1 cellular context compared by ENCODE assay signal in the genomic region with DNA sequence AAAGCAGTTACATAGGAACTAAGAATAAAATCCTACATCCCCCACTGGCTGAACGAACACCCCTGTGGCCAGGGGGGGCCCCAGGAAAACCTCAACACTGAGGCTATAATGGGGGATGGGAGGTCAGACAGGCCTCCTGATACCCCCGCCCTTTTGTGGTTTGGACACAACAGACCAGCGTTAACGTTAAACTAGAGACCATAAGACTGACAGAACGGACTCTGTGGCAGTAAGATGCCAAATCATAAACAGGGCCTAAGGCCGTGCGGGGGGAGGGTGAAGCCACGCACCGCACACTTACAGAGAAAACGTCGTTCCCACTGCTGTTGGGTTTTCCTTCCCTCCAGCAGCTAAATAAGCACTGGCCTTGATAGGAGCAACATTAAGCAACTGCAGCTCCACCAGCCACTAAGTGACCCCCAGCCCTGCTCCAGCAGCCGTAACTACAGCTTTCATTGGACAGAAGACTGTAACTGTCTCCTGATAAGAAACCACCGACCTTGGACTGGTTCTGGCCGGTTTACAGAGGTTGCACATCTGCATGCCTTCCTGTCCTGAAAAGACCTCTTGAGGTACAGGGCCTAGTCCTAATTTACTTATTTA.
TF ChIP-seq lines count a peak whose summit lies in the region.

No MANE protein-coding gene starts in this region.

TF ChIP-seq in SK-N-SH, 30 proteins besides CTCF, POLR2A, EP300 and RAD21 (continued from another document):
- TF ChIP-seq USF2 (IDR thresholded peaks at IDR 0.05; ENCODE audit: borderline replicate concordance, low read depth, low read length) (no peak), NFIC (IDR thresholded peaks at IDR 0.05; ENCODE audit: borderline replicate concordance) (no peak)
TF ChIP-seq in SK-N-SH: peak in this region for 0.
